Comparison of ENCODE assay signal across 24 cellular contexts in genomic region chr20:11260611-11261010, GRCh38.
DNase-seq lines count a peak whose midpoint lies in the region; ATAC-seq, FAIRE-seq and TF ChIP-seq lines count a peak whose summit lies in the region.
"Had no signal": no experiment of that assay in that cellular context is flagged by ENCODE, and none has a peak within 500 bp of the region (broad histone marks: within the 10 kb centered on the region; RNA-seq: fewer than 3 reads in every experiment).

No MANE protein-coding gene starts in this region.

- H3K4me3 Mint-ChIP-seq in chondrocyte (ENCODE audit: unreplicated experiment) (no peak overlapping the region), nephron (no peak overlapping the region)
- H3K4me3 Mint-ChIP-seq: GM23338 had no signal

- FAIRE-seq in TTC549 (lab: Jason Lieb, UNC) = peak; percentile 73
- FAIRE-seq: A204.1, GM12891, GM18507 had no signal

- H3K9me3 Mint-ChIP-seq in chondrocyte (ENCODE audit: low read depth) (peaks cover 27% of the 10 kb centered on the region), nephron (peaks cover 20% of the 10 kb centered on the region)

- H3K27me3 Mint-ChIP-seq in chondrocyte (ENCODE audit: low read depth) = no peaks in the 10 kb centered on the region
- no peaks in the 10 kb centered on the region for H3K27me3 Mint-ChIP-seq in nephron (ENCODE audit: low read depth)

- H3K4me1 Mint-ChIP-seq in chondrocyte (ENCODE audit: low read depth) (peaks cover 36% of the 10 kb centered on the region), nephron (peaks cover 4% of the 10 kb centered on the region)
- H3K4me1 Mint-ChIP-seq: GM23338 had no signal

- TF ChIP-seq CTCF in chondrocyte (IDR thresholded peaks at IDR 0.05) = no peak
- no peak for TF ChIP-seq CTCF in nephron (IDR thresholded peaks at IDR 0.05; ENCODE audit: unreplicated experiment in 3 of 3)

- DNase-seq in COLO829 (ENCODE audit: low spot score) (peak; percentile 69), chondrocyte (ENCODE audit: low spot score) (no peak), iPS-NIHi7 (ENCODE audit: extremely low spot score) (no peak), germinal center (ENCODE audit: low spot score) (no peak), EL (no peak)
- DNase-seq: DND-41, GF-D8, KG1, NCI-H1092, NCI-H1694, NCI-H2171, NCI-H446, NCI-H69, OCI-M1, RPMI8226, SIG-M5 had no signal

- H3K36me3 Mint-ChIP-seq in chondrocyte (ENCODE audit: low read depth) = peaks cover 2% of the 10 kb centered on the region
- peaks cover under 1% of the 10 kb centered on the region for H3K36me3 Mint-ChIP-seq in nephron (ENCODE audit: low read depth)

- H3K27ac Mint-ChIP-seq in chondrocyte (ENCODE audit: unreplicated experiment) (peak overlapping the region; percentile 6), nephron (peak overlapping the region in 2 of 3 experiments; percentile 5 to 6)
- H3K27ac Mint-ChIP-seq: GM23338 had no signal

- no peak for ATAC-seq in HG02763 (IDR thresholded peaks at IDR 0.05; ENCODE audit: unreplicated experiment)
- ATAC-seq: GM23338, HCT116 had no signal
